8 cellular contexts compared by ENCODE assay signal in genomic region chr9:6645153-6646027, GRCh38. TPM values are rescaled to one million over a fixed set of nuclear protein-coding genes. Genes with fewer than 3 reads are reported as not detected.
A peak's percentile ranks its signal among the peaks of the same experiment; 100 is the strongest.
DNase-seq lines count a peak whose midpoint lies in the region; ATAC-seq and TF ChIP-seq lines count a peak whose summit lies in the region.

Gene GLDC, minus strand, starts transcription at chr9:6645729. Its CDS starts 230 bp downstream, at chr9:6645499.

- H3K4me3 Mint-ChIP-seq in GM23338 = peak within 1 kb of the TSS; percentile 96

- H3K4me2 ChIP-seq in GM23338 = peak within 1 kb of the TSS; percentile 95
- H3K4me2 ChIP-seq in mesenchymal stem cell (ENCODE audit: low read length, poor library complexity, severe bottlenecking) = peak within 1 kb of the TSS; percentile 86

- H3K4me1 ChIP-seq in GM23338 (ENCODE audit: insufficient read depth) (peaks cover 48% of the 10 kb centered on the region), mesenchymal stem cell (ENCODE audit: control insufficient read depth, insufficient read depth, low read depth, low read length) (peaks cover 13% of the 10 kb centered on the region), HAP-1 (peaks cover 4% of the 10 kb centered on the region)

- H2AFZ ChIP-seq in GM23338 (peak within 1 kb of the TSS; percentile 69), mesenchymal stem cell (ENCODE audit: low read depth, low read length) (no peak within 1 kb of the TSS)

- no peak within 1 kb of the TSS for H4K91ac ChIP-seq in mesenchymal stem cell (ENCODE audit: low read length)

- DNase-seq in GM12865 (ENCODE audit: low read depth) = peak; percentile 91
- peak; percentile 97 for DNase-seq in GM23338 (ENCODE audit: low spot score)
- peak; percentile 80 for DNase-seq in NCI-H1092 (lab: John Stamatoyannopoulos, UW)
- DNase-seq in WERI-Rb-1 = peak; percentile 89
- peak; percentile 90 for DNase-seq in ecto neural progenitor cell (ENCODE audit: low spot score)
- no peak for DNase-seq in mesenchymal stem cell
- DNase-seq in stimulated activated CD8-positive, alpha-beta memory T cell treated with anti-CD3 and anti-CD28 coated beads, Interleukin-2, amount 100 ng/mL, for 48 hours (ENCODE audit: low read depth in 2 of 2) = peak; percentile 19 to 28
- DNase-seq in HAP-1 (ENCODE audit: low spot score in 2 of 2) = no peak

- H3K27me3 Mint-ChIP-seq in GM23338 (ENCODE audit: insufficient read depth, low read depth, poor library complexity) = peaks cover 18% of the 10 kb centered on the region

- in situ Hi-C loops in HAP-1 (cut with MboI; ENCODE audit: low sequenced_read_pairs) = no loop called here

- 0 out of 3 replicates have a peak, but pooled peaks cover 5% of the 10 kb centered on the region for H3K9me3 Mint-ChIP-seq in GM23338

- peaks cover 40% of the 10 kb centered on the region for H4K20me1 ChIP-seq in GM23338 (replicated peaks; ENCODE audit: insufficient read depth)

- H3K27me3 ChIP-seq in GM23338 (ENCODE audit: insufficient read depth) (peaks cover 10% of the 10 kb centered on the region), WERI-Rb-1 (ENCODE audit: insufficient read depth, low read depth, severe bottlenecking) (no peaks in the 10 kb centered on the region), mesenchymal stem cell (ENCODE audit: control insufficient read depth in 1 of 2, insufficient read depth in 1 of 2, low read length in 2 of 2) (peaks cover 63 to 83% of the 10 kb centered on the region in 2 experiments), HAP-1 (ENCODE audit: low read depth) (no peaks in the 10 kb centered on the region)

- no peak within 1 kb of the TSS for H3K18ac ChIP-seq in mesenchymal stem cell (ENCODE audit: low read depth in 1 of 2, low read length in 2 of 2)

- no peak within 1 kb of the TSS; the same call in 1 of the 2 replicates for H3K27ac Mint-ChIP-seq in GM23338

- no peak within 1 kb of the TSS for H3K9ac ChIP-seq in mesenchymal stem cell (ENCODE audit: low read length)

- no peak within 1 kb of the TSS for H2BK120ac ChIP-seq in mesenchymal stem cell (ENCODE audit: low read depth, low read length)

- H2BK15ac ChIP-seq in mesenchymal stem cell (ENCODE audit: low read depth, poor library complexity, severe bottlenecking) = no peak within 1 kb of the TSS

- no peaks in the 10 kb centered on the region for H3K79me1 ChIP-seq in mesenchymal stem cell (replicated peaks; ENCODE audit: low read length, poor library complexity, severe bottlenecking)

- no peak within 1 kb of the TSS for H2BK12ac ChIP-seq in mesenchymal stem cell (ENCODE audit: low read length in 2 of 2)

- no peak within 1 kb of the TSS for H3K4ac ChIP-seq in mesenchymal stem cell (ENCODE audit: low read depth in 1 of 2, low read length in 2 of 2)

- 2% methylated on average over 61 of the region's 79 CpGs for WGBS in mesenchymal stem cell

- H2AK5ac ChIP-seq in mesenchymal stem cell (ENCODE audit: low read length, severe bottlenecking) = no peak within 1 kb of the TSS

- ATAC-seq in GM23338 = peak; percentile 89

- peak within 1 kb of the TSS; percentile 89 for H3K27ac ChIP-seq in GM23338 (ENCODE audit: low read depth)
- no peak within 1 kb of the TSS for H3K27ac ChIP-seq in WERI-Rb-1
- no peak within 1 kb of the TSS for H3K27ac ChIP-seq in mesenchymal stem cell (ENCODE audit: low read length, poor library complexity, severe bottlenecking)

- 0 out of 2 replicates have a peak, but pooled peaks cover 3% of the 10 kb centered on the region for H3K9me2 ChIP-seq in GM23338 (ENCODE audit: insufficient read depth)

- H3K9me3 ChIP-seq in WERI-Rb-1 (ENCODE audit: severe bottlenecking) = no peaks in the 10 kb centered on the region
- no peaks in the 10 kb centered on the region for H3K9me3 ChIP-seq in mesenchymal stem cell (ENCODE audit: control insufficient read depth, low read length)
- no peaks in the 10 kb centered on the region for H3K9me3 ChIP-seq in HAP-1

- no peak within 1 kb of the TSS for H3K14ac ChIP-seq in mesenchymal stem cell (ENCODE audit: low read length in 2 of 2)

- H4K8ac ChIP-seq in mesenchymal stem cell (ENCODE audit: low read length) = no peak within 1 kb of the TSS

- peaks cover 89% of the 10 kb centered on the region for H3K79me2 ChIP-seq in GM23338 (replicated peaks; ENCODE audit: insufficient read depth)

- TF ChIP-seq CTCF in GM12865 (IDR thresholded peaks at IDR 0.05; ENCODE audit: insufficient read depth, low read depth, low read length, missing control alignments) (no peak), GM23338 (conservative IDR thresholded peaks at IDR 0.05; ENCODE audit: low read depth in 2 of 2) (no peak), WERI-Rb-1 (IDR thresholded peaks at IDR 0.05; ENCODE audit: low read depth, low read length) (no peak)

- peaks cover 42% of the 10 kb centered on the region for H3K4me1 Mint-ChIP-seq in GM23338

- H2BK5ac ChIP-seq in mesenchymal stem cell (ENCODE audit: low read depth, low read length, poor library complexity, severe bottlenecking) = no peak within 1 kb of the TSS

- H3K36me3 Mint-ChIP-seq in GM23338 (ENCODE audit: low read depth) = peaks cover 37% of the 10 kb centered on the region

- H3K23ac ChIP-seq in mesenchymal stem cell (ENCODE audit: low read length in 2 of 2) = no peak within 1 kb of the TSS

- H3K36me3 ChIP-seq in GM23338 (ENCODE audit: insufficient read depth) (peaks cover 5% of the 10 kb centered on the region; the same call in 1 of the 2 replicates), WERI-Rb-1 (no peaks in the 10 kb centered on the region), mesenchymal stem cell (ENCODE audit: control insufficient read depth in 1 of 2, insufficient read depth in 2 of 2, low read depth in 1 of 2, low read length in 2 of 2) (no peaks in the 10 kb centered on the region), HAP-1 (replicated peaks) (no peaks in the 10 kb centered on the region)

- 0 out of 2 replicates have a peak, but pooled peaks cover 4% of the 10 kb centered on the region for H3F3A ChIP-seq in GM23338 (replicated peaks; ENCODE audit: low read depth)

- H3K4me3 ChIP-seq in GM12865 (ENCODE audit: low read depth, low read length) = peak within 1 kb of the TSS; percentile 99
- peak within 1 kb of the TSS; percentile 81 for H3K4me3 ChIP-seq in GM23338
- peak within 1 kb of the TSS; percentile 76 for H3K4me3 ChIP-seq in WERI-Rb-1 (ENCODE audit: low read depth, low read length)
- H3K4me3 ChIP-seq in mesenchymal stem cell (ENCODE audit: insufficient read depth in 1 of 2, low read depth in 1 of 2, low read length in 2 of 2) = peak within 1 kb of the TSS; percentile 37 to 65
- H3K4me3 ChIP-seq in HAP-1 = no peak within 1 kb of the TSS

TF ChIP-seq in GM23338, 12 proteins besides CTCF, POLR2A, EP300 and RAD21:
- TF ChIP-seq POLR2AphosphoS5 (IDR thresholded peaks at IDR 0.05; ENCODE audit: low read depth) = peak; percentile 93
- no peak for TF ChIP-seq ETS1 (IDR thresholded peaks at IDR 0.05)
- no peak for TF ChIP-seq EZH2 (IDR thresholded peaks at IDR 0.05; ENCODE audit: low read depth, unreplicated experiment)

RNA-seq across cellular contexts. Expression of gene GLDC, which starts in this region (rescaled TPM):
- total RNA-seq in GM23338 (2014; rRNA removed; shearing (Covaris generic)) = 133 and 139 TPM in 2 replicates
- 63.5 and 71.9 TPM in 2 replicates for polyA plus RNA-seq in GM23338 (2016; fragmentation: Nextera tagmentation; extraction: Ambion mirVana)
- 0.28 TPM for polyA plus RNA-seq in mesenchymal stem cell (2013, experiment 1 of 2)
- 0.45 TPM for polyA plus RNA-seq in mesenchymal stem cell (2013, experiment 2 of 2)

Comparison
In these comparisons a context has a peak if more than half of its experiments do, and no peak if none do; other contexts are left out.
1. DNase-seq: peak in GM12865 (single experiment), GM23338 (single experiment), NCI-H1092 (single experiment), WERI-Rb-1 (single experiment), ecto neural progenitor cell (single experiment) and stimulated activated CD8-positive, alpha-beta memory T cell treated with anti-CD3 and anti-CD28 coated beads, Interleukin-2, amount 100 ng/mL, for 48 hours (2 of 2); none in mesenchymal stem cell (single experiment) and HAP-1 (0 of 2).